In genomic region chr2:241064802-241065354, GRCh38 we compare ENCODE assay signal across 15 cellular contexts.
"Had no signal": no experiment of that assay in that cellular context is flagged by ENCODE, and none has a peak within 500 bp of the region (broad histone marks: within the 10 kb centered on the region; RNA-seq: fewer than 3 reads in every experiment).

No MANE protein-coding gene starts in this region.

- H3K9me3 ChIP-seq: heart left ventricle, sigmoid colon had no signal

- H3K36me3 Mint-ChIP-seq: activated CD8-positive, alpha-beta memory T cell treated with anti-CD3 and anti-CD28 coated beads, Interleukin-2, amount 10 ng/mL, durations not matched to agents 7 days and 5 days; activated naive CD4-positive, alpha-beta T cell treated with anti-CD3 and anti-CD28 coated beads, Interleukin-2, amount 50 U/mL, for 24 hours; brain; natural killer cell; WTC11 had no signal

- FAIRE-seq: endometrium had no signal

- DNase-seq: activated gamma-delta T cell; effector CD4-positive, alpha-beta T cell; midbrain; natural killer cell; T-helper 9 cell had no signal

- H3K4me1 Mint-ChIP-seq: activated CD8-positive, alpha-beta memory T cell treated with anti-CD3 and anti-CD28 coated beads, Interleukin-2, amount 10 ng/mL, durations not matched to agents 7 days and 5 days; activated naive CD4-positive, alpha-beta T cell treated with anti-CD3 and anti-CD28 coated beads, Interleukin-2, amount 50 U/mL, for 24 hours; brain; WTC11 had no signal

- H3K36me3 ChIP-seq: sigmoid colon had no signal

- H3K4me3 ChIP-seq: sigmoid colon, smooth muscle cell had no signal

- H3K27ac ChIP-seq: heart left ventricle, sigmoid colon had no signal

- H3K4me2 ChIP-seq: smooth muscle cell had no signal

- H3K27me3 ChIP-seq: heart left ventricle had no signal

- H3K27ac Mint-ChIP-seq: activated CD8-positive, alpha-beta memory T cell treated with anti-CD3 and anti-CD28 coated beads, Interleukin-2, amount 10 ng/mL, durations not matched to agents 7 days and 5 days; activated naive CD4-positive, alpha-beta T cell treated with anti-CD3 and anti-CD28 coated beads, Interleukin-2, amount 50 U/mL, for 24 hours; activated T-helper 1 cell treated with anti-CD3 and anti-CD28 coated beads, Interleukin-12 subunit alpha, Interleukin-12 subunit beta, Interleukin-2, Interleukin-4 antibody, amounts not matched to agents 30 ng/mL and 10 ng/mL and 1 ng/mL, durations not matched to agents 14 hours and 24 hours and 36 hours; brain; dendritic cell treated with granulocyte-macrophage colony-stimulating factor and Interleukin-4, amounts not matched to agents 40 ng/mL and 50 ng/mL, for 4 days; natural killer cell; WTC11 had no signal

- H3K4me3 Mint-ChIP-seq: activated CD8-positive, alpha-beta memory T cell treated with anti-CD3 and anti-CD28 coated beads, Interleukin-2, amount 10 ng/mL, durations not matched to agents 7 days and 5 days; activated naive CD4-positive, alpha-beta T cell treated with anti-CD3 and anti-CD28 coated beads, Interleukin-2, amount 50 U/mL, for 24 hours; activated T-helper 1 cell treated with anti-CD3 and anti-CD28 coated beads, Interleukin-12 subunit alpha, Interleukin-12 subunit beta, Interleukin-2, Interleukin-4 antibody, amounts not matched to agents 30 ng/mL and 10 ng/mL and 1 ng/mL, durations not matched to agents 14 hours and 24 hours and 36 hours; brain; WTC11 had no signal

- H3K9me3 Mint-ChIP-seq: activated naive CD4-positive, alpha-beta T cell treated with anti-CD3 and anti-CD28 coated beads, Interleukin-2, amount 50 U/mL, for 24 hours; activated T-helper 1 cell treated with anti-CD3 and anti-CD28 coated beads, Interleukin-12 subunit alpha, Interleukin-12 subunit beta, Interleukin-2, Interleukin-4 antibody, amounts not matched to agents 30 ng/mL and 10 ng/mL and 1 ng/mL, durations not matched to agents 14 hours and 24 hours and 36 hours; brain; dendritic cell treated with granulocyte-macrophage colony-stimulating factor and Interleukin-4, amounts not matched to agents 40 ng/mL and 50 ng/mL, for 4 days; natural killer cell; WTC11 had no signal
